ENCODE assay signal across 8 cellular contexts in the genomic region with DNA sequence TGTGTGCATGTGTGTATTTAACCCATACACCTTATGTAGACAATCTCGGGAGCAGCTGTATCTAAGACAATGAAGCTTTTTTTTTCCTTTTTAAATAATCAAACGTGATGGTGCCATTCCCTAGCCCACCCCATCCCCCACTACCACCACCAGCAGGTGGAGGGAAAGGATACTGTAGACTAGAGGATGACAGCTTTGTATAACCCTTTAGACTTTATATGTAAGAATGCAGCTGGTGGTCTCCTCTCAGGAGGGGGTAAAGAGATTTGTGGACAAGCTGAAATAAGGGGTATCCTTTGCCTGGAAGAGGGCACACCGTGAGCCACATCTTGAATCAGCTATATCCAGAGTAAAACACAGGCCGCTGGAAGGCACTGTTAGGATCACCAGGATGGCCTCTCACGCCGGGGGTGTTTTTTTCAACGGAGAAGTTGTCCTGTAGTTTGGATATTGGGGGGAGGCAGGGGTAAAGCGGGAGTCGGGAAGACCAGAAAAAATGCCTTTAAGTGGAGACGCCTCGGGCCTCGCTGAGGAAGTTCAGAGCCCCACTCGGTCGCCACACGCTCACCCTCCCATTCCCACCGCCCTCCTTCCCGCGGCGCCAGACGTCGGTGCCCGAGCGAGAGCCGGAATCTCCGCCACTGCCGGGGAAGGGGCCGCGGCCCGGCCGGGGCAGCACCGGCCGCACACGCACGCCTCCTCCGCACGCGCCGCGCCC. TPM values are rescaled to one million over a fixed set of nuclear protein-coding genes. Genes with fewer than 3 reads are reported as not detected.
DNase-seq lines count a peak whose midpoint lies in the region; ATAC-seq and TF ChIP-seq lines count a peak whose summit lies in the region.

No MANE protein-coding gene starts in this region.

- H3K9me3 ChIP-seq in BLaER1 (peaks cover 16% of the 10 kb centered on the region; the same call in 1 of the 2 replicates), H9 (ENCODE audit: control insufficient read depth, low read depth, low read length) (no peaks in the 10 kb centered on the region)

- no CpG with 5 or more reads among the region's 39 CpGs for WGBS in H9 (ENCODE audit: extremely low coverage, insufficient read length, low lambda C conversion rate)

- peak overlapping the region; percentile 98 for H3K4me3 ChIP-seq in BLaER1

- peak overlapping the region; percentile 90 for H3K14ac ChIP-seq in H9 (ENCODE audit: insufficient read depth, low read length)

- H3K4me3 Mint-ChIP-seq in H9: peak overlapping the region; percentile 94 to 99
- peak overlapping the region; percentile 89 for H3K4me3 Mint-ChIP-seq in osteocyte (ENCODE audit: unreplicated experiment)

- no peak overlapping the region for H2AK5ac ChIP-seq in H9 (ENCODE audit: insufficient read length, low read length)

- H2BK20ac ChIP-seq in H9 (ENCODE audit: low read depth, low read length, poor library complexity, severe bottlenecking): no peak overlapping the region

- H3K23ac ChIP-seq in H9 (ENCODE audit: insufficient read length, low read depth, low read length): no peak overlapping the region

- H2BK12ac ChIP-seq in H9 (ENCODE audit: insufficient read length, low read depth, low read length): no peak overlapping the region

- DNase-seq in H9 (no peak), SW480 (ENCODE audit: low spot score) (peak; percentile 26), erythroblast (lab: John Stamatoyannopoulos, UW) (peak; percentile 38 to 57), osteocyte (ENCODE audit: extremely low spot score, unreplicated experiment) (no peak), inferior parietal cortex (ENCODE audit: extremely low spot score) (no peak), iPS-NIHi7 (ENCODE audit: extremely low spot score) (no peak)

- H3K27me3 Mint-ChIP-seq in H9 (ENCODE audit: low read depth): peaks cover 2% of the 10 kb centered on the region; the same call in 1 of the 2 replicates
- H3K27me3 Mint-ChIP-seq in osteocyte (ENCODE audit: unreplicated experiment): no peaks in the 10 kb centered on the region

- peaks cover 3% of the 10 kb centered on the region for H3K79me1 ChIP-seq in H9 (ENCODE audit: insufficient read depth, low read depth, low read length, poor library complexity, severe bottlenecking)

- H4K8ac ChIP-seq in H9 (replicated peaks; ENCODE audit: insufficient read length, low read depth, low read length): no peak overlapping the region

- no peak overlapping the region for H2BK5ac ChIP-seq in H9 (ENCODE audit: insufficient read length, low read length)

- H3K27me3 ChIP-seq in BLaER1 (no peaks in the 10 kb centered on the region), H9 (ENCODE audit: insufficient read depth, low read length) (no peaks in the 10 kb centered on the region)

- no peak overlapping the region for H3K56ac ChIP-seq in H9 (ENCODE audit: insufficient read length, low read depth, low read length)

- H3K4me1 ChIP-seq in BLaER1 (peaks cover 49% of the 10 kb centered on the region), H9 (ENCODE audit: insufficient read depth, low read length) (0 out of 2 replicates have a peak, but pooled peaks cover 2% of the 10 kb centered on the region)

- peak overlapping the region; percentile 90 to 97 (median 94) for H3K27ac Mint-ChIP-seq in H9
- peak overlapping the region; percentile 93 for H3K27ac Mint-ChIP-seq in osteocyte (ENCODE audit: unreplicated experiment)

- H2BK120ac ChIP-seq in H9 (ENCODE audit: low read depth, low read length, poor library complexity, severe bottlenecking): no peak overlapping the region

- ATAC-seq in GM18907 (IDR thresholded peaks at IDR 0.05; ENCODE audit: unreplicated experiment): no peak

- peaks cover 24 to 37% (median 27%) of the 10 kb centered on the region in 3 experiments for H3K36me3 Mint-ChIP-seq in H9 (ENCODE audit: insufficient read depth in 1 of 3, low read depth in 3 of 3)
- H3K36me3 Mint-ChIP-seq in osteocyte (ENCODE audit: unreplicated experiment): peaks cover 8% of the 10 kb centered on the region

- H3T11ph ChIP-seq in H9 (ENCODE audit: low read length): no peak overlapping the region

- H4K20me1 ChIP-seq in BLaER1 (peaks cover 56% of the 10 kb centered on the region), H9 (ENCODE audit: control insufficient read depth, insufficient read depth, insufficient read length) (no peaks in the 10 kb centered on the region)

- H3K36me3 ChIP-seq in BLaER1: peaks cover 35% of the 10 kb centered on the region

- no peak overlapping the region for H2BK15ac ChIP-seq in H9 (ENCODE audit: low read depth, low read length)

- H2AFZ ChIP-seq in H9 (ENCODE audit: low read length): no peak overlapping the region

- no peak overlapping the region for H3K4ac ChIP-seq in H9 (ENCODE audit: low read depth, low read length)

- H3K23me2 ChIP-seq in H9 (ENCODE audit: insufficient read length, low read depth, low read length, poor library complexity, severe bottlenecking): peaks cover 14% of the 10 kb centered on the region

- H3K9ac ChIP-seq in BLaER1 (peak overlapping the region; percentile 99), H9 (ENCODE audit: extremely low read depth, insufficient read length, low read length) (peak overlapping the region; percentile 89)

- H3K9me3 Mint-ChIP-seq in H9 (peaks cover 3 to 9% of the 10 kb centered on the region in 2 experiments; a peak in 3 of 5 replicates), osteocyte (ENCODE audit: unreplicated experiment) (no peaks in the 10 kb centered on the region)

- TF ChIP-seq POLR2A in erythroblast (IDR thresholded peaks at IDR 0.05; ENCODE audit: low read length): no peak

- no peak overlapping the region for H4K91ac ChIP-seq in H9 (ENCODE audit: insufficient read length, low read depth, low read length)

- H3K27ac ChIP-seq in BLaER1 (peak overlapping the region; percentile 96), H9 (ENCODE audit: insufficient read length, low read depth, low read length) (no peak overlapping the region)

- peaks cover 31% of the 10 kb centered on the region; the same call in 1 of the 2 replicates for H3K79me2 ChIP-seq in H9 (ENCODE audit: insufficient read depth, low read length)

- H3K4me1 Mint-ChIP-seq in H9 (peaks cover 30 to 40% of the 10 kb centered on the region in 2 experiments), osteocyte (ENCODE audit: unreplicated experiment) (peaks cover 58% of the 10 kb centered on the region)

- TF ChIP-seq CTCF in H9 (conservative IDR thresholded peaks at IDR 0.05) (0 out of 3 replicates have a peak, but pooled peaks have one; percentile 8), osteocyte (IDR thresholded peaks at IDR 0.05) (no peak)

- peak overlapping the region; percentile 70 for H3K18ac ChIP-seq in H9 (ENCODE audit: insufficient read length, low read depth, low read length)

- H3K4me2 ChIP-seq in BLaER1 (peak overlapping the region; percentile 90), H9 (ENCODE audit: insufficient read depth, insufficient read length, low read length) (peak overlapping the region; percentile 94)

- H4K5ac ChIP-seq in H9 (ENCODE audit: insufficient read length, low read depth, low read length): no peak overlapping the region

RNA-seq across cellular contexts. Expression of gene KPNA4, which starts 1.0 kb away (rescaled TPM):
- 76.7 and 81.0 TPM in 2 replicates for total RNA-seq in H9 (2021)
- total RNA-seq in osteocyte: 56.6 and 57.7 TPM in 2 replicates

Comparison
In these comparisons a context has a peak if more than half of its experiments do, and no peak if none do; other contexts are left out.
1. DNase-seq: peak in SW480 (single experiment) and erythroblast (2 of 2); none in H9 (single experiment), osteocyte (single experiment), inferior parietal cortex (single experiment) and iPS-NIHi7 (single experiment).